10 cellular contexts compared by ENCODE assay signal in genomic region chr11:108698844-108699642, GRCh38. TPM values are rescaled to one million over a fixed set of nuclear protein-coding genes. Genes with fewer than 3 reads are reported as not detected.
DNase-seq lines count a peak whose midpoint lies in the region; ATAC-seq and TF ChIP-seq lines count a peak whose summit lies in the region.
"Had no signal": no experiment of that assay in that cellular context is flagged by ENCODE, and none has a peak within 500 bp of the region (broad histone marks: within the 10 kb centered on the region; RNA-seq: fewer than 3 reads in every experiment).

No MANE protein-coding gene starts in this region.

- DNase-seq in H9 = no peak
- DNase-seq in lower lobe of right lung = no peak
- no peak for DNase-seq in neural progenitor cell (ENCODE audit: low spot score)
- DNase-seq in smooth muscle cell (lab: John Stamatoyannopoulos, UW; ENCODE audit: unreplicated experiment) = no peak
- no peak for DNase-seq in activated naive CD4-positive, alpha-beta T cell (lab: John Stamatoyannopoulos, UW)
- DNase-seq in esophagus muscularis mucosa (ENCODE audit: extremely low spot score) = no peak

- H3K14ac ChIP-seq in H9 (ENCODE audit: insufficient read depth, low read length) = no peak overlapping the region

- H3K79me2 ChIP-seq in H9 (ENCODE audit: insufficient read depth, low read length) = no peaks in the 10 kb centered on the region
- no peaks in the 10 kb centered on the region for H3K79me2 ChIP-seq in neural progenitor cell (ENCODE audit: low read depth)
- no peaks in the 10 kb centered on the region for H3K79me2 ChIP-seq in smooth muscle cell (ENCODE audit: low read depth)

- H3K4me1 Mint-ChIP-seq in H9 (peaks cover 0 to 2% of the 10 kb centered on the region in 2 experiments; a peak in 1 of 4 replicates), neural progenitor cell (peaks cover 5% of the 10 kb centered on the region)

- H3K27ac ChIP-seq in H9 (ENCODE audit: insufficient read length, low read depth, low read length) (no peak overlapping the region), lower lobe of right lung (no peak overlapping the region), neural progenitor cell (no peak overlapping the region), smooth muscle cell (ENCODE audit: low read depth) (no peak overlapping the region), esophagus muscularis mucosa (replicated peaks in 1 of 4) (no peak overlapping the region)
- H3K27ac ChIP-seq: vagina had no signal

- no peak for TF ChIP-seq EP300 in esophagus muscularis mucosa (IDR thresholded peaks at IDR 0.05)

- H3K27me3 ChIP-seq in H9 (ENCODE audit: insufficient read depth, low read length) (no peaks in the 10 kb centered on the region), lower lobe of right lung (ENCODE audit: low read depth) (no peaks in the 10 kb centered on the region), neural progenitor cell (no peaks in the 10 kb centered on the region), smooth muscle cell (ENCODE audit: low read depth) (no peaks in the 10 kb centered on the region), esophagus muscularis mucosa (no peaks in the 10 kb centered on the region)
- H3K27me3 ChIP-seq: vagina had no signal

- H3K4me3 Mint-ChIP-seq in H9 = no peak overlapping the region
- no peak overlapping the region for H3K4me3 Mint-ChIP-seq in neural progenitor cell

- H3K27me3 Mint-ChIP-seq in H9 (ENCODE audit: low read depth) (no peaks in the 10 kb centered on the region), neural progenitor cell (ENCODE audit: insufficient read depth, low read depth) (no peaks in the 10 kb centered on the region)

- no peak overlapping the region for H4K5ac ChIP-seq in H9 (ENCODE audit: insufficient read length, low read depth, low read length)

- H3K23me2 ChIP-seq in H9 (ENCODE audit: insufficient read length, low read depth, low read length, poor library complexity, severe bottlenecking) = no peaks in the 10 kb centered on the region

- no peak overlapping the region for H2BK120ac ChIP-seq in H9 (ENCODE audit: low read depth, low read length, poor library complexity, severe bottlenecking)

- H4K20me1 ChIP-seq in H9 (ENCODE audit: control insufficient read depth, insufficient read depth, insufficient read length) = no peaks in the 10 kb centered on the region
- no peaks in the 10 kb centered on the region for H4K20me1 ChIP-seq in neural progenitor cell (ENCODE audit: low read depth)
- no peaks in the 10 kb centered on the region for H4K20me1 ChIP-seq in smooth muscle cell (ENCODE audit: low read depth)

- no peak overlapping the region for H2BK20ac ChIP-seq in H9 (ENCODE audit: low read depth, low read length, poor library complexity, severe bottlenecking)

- no peak overlapping the region for H3T11ph ChIP-seq in H9 (ENCODE audit: low read length)

- H2AK5ac ChIP-seq in H9 (ENCODE audit: insufficient read length, low read length) = no peak overlapping the region

- H3K4me3 ChIP-seq in lower lobe of right lung (no peak overlapping the region), neural progenitor cell (no peak overlapping the region), smooth muscle cell (no peak overlapping the region), esophagus muscularis mucosa (no peak overlapping the region)
- H3K4me3 ChIP-seq: K562, vagina had no signal

- H2BK12ac ChIP-seq in H9 (ENCODE audit: insufficient read length, low read depth, low read length) = no peak overlapping the region

- no peak overlapping the region for H3K18ac ChIP-seq in H9 (ENCODE audit: insufficient read length, low read depth, low read length)

- H3K36me3 ChIP-seq in lower lobe of right lung (peaks cover 27% of the 10 kb centered on the region), neural progenitor cell (no peaks in the 10 kb centered on the region), smooth muscle cell (ENCODE audit: low read depth) (no peaks in the 10 kb centered on the region), esophagus muscularis mucosa (peaks cover 11 to 42% (median 22%) of the 10 kb centered on the region in 4 donors)

- peak overlapping the region; percentile 4 to 52 (median 47); a peak in 2 of 7 replicates for H3K27ac Mint-ChIP-seq in H9
- H3K27ac Mint-ChIP-seq in neural progenitor cell = no peak overlapping the region

- H2BK15ac ChIP-seq in H9 (ENCODE audit: low read depth, low read length) = no peak overlapping the region

- H2AFZ ChIP-seq in H9 (ENCODE audit: low read length) (no peak overlapping the region), neural progenitor cell (replicated peaks) (no peak overlapping the region), smooth muscle cell (ENCODE audit: low read depth) (no peak overlapping the region)

- H3K9me3 Mint-ChIP-seq in H9 (no peaks in the 10 kb centered on the region), neural progenitor cell (no peaks in the 10 kb centered on the region)

- no peak for TF ChIP-seq POLR2A in esophagus muscularis mucosa (IDR thresholded peaks at IDR 0.05; ENCODE audit: low read depth)

- H3K4me2 ChIP-seq in H9 (ENCODE audit: insufficient read depth, insufficient read length, low read length) (no peak overlapping the region), neural progenitor cell (no peak overlapping the region), smooth muscle cell (no peak overlapping the region)

- no peaks in the 10 kb centered on the region for H3K4me1 ChIP-seq in H9 (ENCODE audit: insufficient read depth, low read length)
- peaks cover 10% of the 10 kb centered on the region for H3K4me1 ChIP-seq in lower lobe of right lung
- H3K4me1 ChIP-seq in neural progenitor cell = no peaks in the 10 kb centered on the region
- H3K4me1 ChIP-seq in smooth muscle cell (ENCODE audit: low read depth) = no peaks in the 10 kb centered on the region
- no peaks in the 10 kb centered on the region for H3K4me1 ChIP-seq in esophagus muscularis mucosa
- H3K4me1 ChIP-seq: vagina had no signal

- H3K23ac ChIP-seq in H9 (ENCODE audit: insufficient read length, low read depth, low read length) = no peak overlapping the region

- intact Hi-C loops in lower lobe of right lung (cut with DNase I) (no loop called here), esophagus muscularis mucosa (cut with DNase I) (loop anchor here (5.0 to 10.0 kb wide), 2 partner anchors 176 to 1238 kb away; no protein-coding TSS in a partner anchor)

- H4K91ac ChIP-seq in H9 (ENCODE audit: insufficient read length, low read depth, low read length) = no peak overlapping the region

- H3F3A ChIP-seq in neural progenitor cell (ENCODE audit: low read depth) (no peaks in the 10 kb centered on the region), smooth muscle cell (ENCODE audit: low read depth) (no peaks in the 10 kb centered on the region)

- H3K4ac ChIP-seq in H9 (ENCODE audit: low read depth, low read length) = no peak overlapping the region

- H3K36me3 Mint-ChIP-seq in H9 (ENCODE audit: insufficient read depth in 1 of 3, low read depth in 3 of 3) (peaks cover 3 to 28% (median 13%) of the 10 kb centered on the region in 3 experiments; a peak in 6 of 7 replicates), neural progenitor cell (peaks cover 15% of the 10 kb centered on the region)

- H3K9me3 ChIP-seq in H9 (ENCODE audit: control insufficient read depth, low read depth, low read length) (no peaks in the 10 kb centered on the region), lower lobe of right lung (no peaks in the 10 kb centered on the region), neural progenitor cell (ENCODE audit: low read depth) (no peaks in the 10 kb centered on the region), smooth muscle cell (replicated peaks; ENCODE audit: low read depth) (no peaks in the 10 kb centered on the region), esophagus muscularis mucosa (no peaks in the 10 kb centered on the region)
- H3K9me3 ChIP-seq: vagina had no signal

- WGBS in H9 (ENCODE audit: extremely low coverage, insufficient read length, low lambda C conversion rate) = no CpG with 5 or more reads among the region's 4 CpGs
- 93% methylated on average over 4 of the region's 4 CpGs for WGBS in smooth muscle cell (ENCODE audit: low lambda C conversion rate)
- WGBS in esophagus muscularis mucosa = 93% methylated on average over 4 of the region's 4 CpGs

- H3K9ac ChIP-seq in H9 (ENCODE audit: extremely low read depth, insufficient read length, low read length) = no peak overlapping the region
- H3K9ac ChIP-seq in neural progenitor cell = no peak overlapping the region
- H3K9ac ChIP-seq in smooth muscle cell (ENCODE audit: low read depth) = no peak overlapping the region

- no peak overlapping the region for H3K56ac ChIP-seq in H9 (ENCODE audit: insufficient read length, low read depth, low read length)

- no peak overlapping the region for H2BK5ac ChIP-seq in H9 (ENCODE audit: insufficient read length, low read length)

- no peak overlapping the region for H4K8ac ChIP-seq in H9 (replicated peaks; ENCODE audit: insufficient read length, low read depth, low read length)

- no peaks in the 10 kb centered on the region for H3K79me1 ChIP-seq in H9 (ENCODE audit: insufficient read depth, low read depth, low read length, poor library complexity, severe bottlenecking)

- TF ChIP-seq CTCF in H9 (conservative IDR thresholded peaks at IDR 0.05) = no peak
- TF ChIP-seq CTCF in lower lobe of right lung (IDR thresholded peaks at IDR 0.05) = no peak
- no peak for TF ChIP-seq CTCF in neural progenitor cell (IDR thresholded peaks at IDR 0.05)
- no peak for TF ChIP-seq CTCF in smooth muscle cell (IDR thresholded peaks at IDR 0.05; ENCODE audit: borderline replicate concordance, insufficient read depth, poor library complexity, severe bottlenecking)
- no peak for TF ChIP-seq CTCF in esophagus muscularis mucosa (IDR thresholded peaks at IDR 0.05)

- peak; percentile 89 for ATAC-seq in GM18870 (IDR thresholded peaks at IDR 0.05; ENCODE audit: unreplicated experiment)
- ATAC-seq in HG03520 (IDR thresholded peaks at IDR 0.05; ENCODE audit: unreplicated experiment) = peak; percentile 55
- ATAC-seq in lower lobe of right lung = peak; percentile 73 to 86

RNA-seq across cellular contexts. Expression of gene DDX10, which starts 34.2 kb away (rescaled TPM):
- total RNA-seq in H9 (2021) = 46.2 and 48.3 TPM in 2 replicates
- total RNA-seq in lower lobe of right lung = 21.1 TPM
- 31.0 and 34.1 TPM in 2 replicates for total RNA-seq in neural progenitor cell (ENCODE audit: low replicate concordance)
- 15.7 and 20.5 TPM in 2 replicates for total RNA-seq in smooth muscle cell
- polyA plus RNA-seq in smooth muscle cell = 7.3 and 10.7 TPM in 2 replicates
- total RNA-seq in esophagus muscularis mucosa = 10 to 100 TPM; 11.5 to 22.0 (median 14.3) TPM
